13 cellular contexts compared by ENCODE assay signal in genomic region chrX:120146323-120146722, GRCh38. TPM values are rescaled to one million over a fixed set of nuclear protein-coding genes. Genes with fewer than 3 reads are reported as not detected.
"Had no signal": no experiment of that assay in that cellular context is flagged by ENCODE, and none has a peak within 500 bp of the region (broad histone marks: within the 10 kb centered on the region; RNA-seq: fewer than 3 reads in every experiment).

No MANE protein-coding gene starts in this region.

RNA-seq across cellular contexts. Expression of gene RHOXF2, which starts 12.1 kb away (rescaled TPM):
- total RNA-seq: activated B cell treated with CpG ODN at 0.5 μM for 24 hours; activated CD4-positive, alpha-beta memory T cell treated with anti-CD3 and anti-CD28 coated beads, Interleukin-2, amount 10 ng/mL, durations not matched to agents 7 days and 5 days; activated CD4-positive, alpha-beta T cell treated with anti-CD3 and anti-CD28 coated beads, Interleukin-2, amount 10 ng/mL, durations not matched to agents 7 days and 5 days; activated CD8-positive, alpha-beta memory T cell treated with anti-CD3 and anti-CD28 coated beads, Interleukin-2, amount 10 ng/mL, durations not matched to agents 7 days and 5 days; activated CD8-positive, alpha-beta T cell treated with anti-CD3 and anti-CD28 coated beads, Interleukin-2, amount 10 ng/mL, durations not matched to agents 7 days and 5 days; activated naive CD8-positive, alpha-beta T cell treated with anti-CD3 and anti-CD28 coated beads, Interleukin-2, amount 10 ng/mL, durations not matched to agents 7 days and 5 days; activated T-helper 2 cell treated with anti-CD3 and anti-CD28 coated beads, Interferon-gamma antibody, Interleukin-2, Interleukin-4, amounts not matched to agents 10 μg/mL and 5 μg/mL and 100 μg/mL, durations not matched to agents 14 hours and 24 hours and 36 hours; ascending aorta; bronchial epithelial cell; cardiac muscle cell; chondrocyte; T-helper 1 cell treated with Interleukin-12 subunit alpha and Interleukin-12 subunit beta and Interleukin-4 antibody, amounts not matched to agents 30 ng/mL and 1 ng/mL, for 36 hours had no signal
- polyA plus RNA-seq: adipose tissue had no signal

RNA-seq across cellular contexts. Expression of gene RHOXF1, which starts 30.6 kb away (rescaled TPM):
- total RNA-seq: activated B cell treated with CpG ODN at 0.5 μM for 24 hours; activated CD4-positive, alpha-beta memory T cell treated with anti-CD3 and anti-CD28 coated beads, Interleukin-2, amount 10 ng/mL, durations not matched to agents 7 days and 5 days; activated CD4-positive, alpha-beta T cell treated with anti-CD3 and anti-CD28 coated beads, Interleukin-2, amount 10 ng/mL, durations not matched to agents 7 days and 5 days; activated CD8-positive, alpha-beta memory T cell treated with anti-CD3 and anti-CD28 coated beads, Interleukin-2, amount 10 ng/mL, durations not matched to agents 7 days and 5 days; activated CD8-positive, alpha-beta T cell treated with anti-CD3 and anti-CD28 coated beads, Interleukin-2, amount 10 ng/mL, durations not matched to agents 7 days and 5 days; activated T-helper 2 cell treated with anti-CD3 and anti-CD28 coated beads, Interferon-gamma antibody, Interleukin-2, Interleukin-4, amounts not matched to agents 10 μg/mL and 5 μg/mL and 100 μg/mL, durations not matched to agents 14 hours and 24 hours and 36 hours; ascending aorta; bronchial epithelial cell; chondrocyte had no signal
